ENCODE assay signal across 1 cellular context in the genomic region with DNA sequence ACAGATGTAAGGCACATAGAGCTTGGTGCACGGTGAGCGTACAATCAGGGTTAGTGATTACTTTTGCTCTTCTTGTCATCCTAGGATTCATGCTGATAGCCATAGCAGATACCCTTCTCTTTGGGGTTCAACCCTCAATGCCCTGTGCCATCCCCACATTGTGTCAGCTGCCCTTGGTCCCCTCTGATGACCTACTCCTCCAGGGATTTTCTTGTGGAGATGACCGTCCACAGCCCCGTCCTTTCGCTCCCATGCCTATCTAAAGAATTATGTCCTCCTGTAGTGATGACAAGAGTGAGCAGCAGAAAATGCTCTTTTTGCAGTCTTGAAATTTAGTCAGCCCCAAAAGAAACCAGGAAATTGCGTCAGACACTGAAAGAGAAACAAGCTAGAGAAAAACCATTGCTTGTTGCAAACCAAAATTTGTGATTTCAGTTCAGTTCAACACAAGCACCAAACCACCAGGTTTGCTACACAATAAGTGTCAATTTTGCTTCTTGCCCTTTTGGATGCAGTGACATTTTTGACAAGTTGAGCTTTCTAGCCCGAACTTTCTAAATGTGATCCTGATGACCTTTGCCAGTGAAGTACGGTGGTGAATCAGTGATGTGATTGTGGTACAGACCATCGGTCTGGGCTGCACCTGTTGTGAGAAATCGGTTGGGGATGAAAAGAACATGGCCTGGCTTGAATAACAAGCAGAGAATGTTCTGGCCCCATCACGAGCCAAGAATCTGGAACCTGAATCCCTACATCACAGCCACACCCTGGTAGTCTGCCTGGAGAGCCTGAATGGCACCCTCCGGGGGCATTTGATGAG.
TF ChIP-seq lines count a peak whose summit lies in the region.

No MANE protein-coding gene starts in this region.

TF ChIP-seq in GM12878, 131 proteins besides CTCF, POLR2A, EP300 and RAD21 (continued from another document):
- TF ChIP-seq, protein P1, sequence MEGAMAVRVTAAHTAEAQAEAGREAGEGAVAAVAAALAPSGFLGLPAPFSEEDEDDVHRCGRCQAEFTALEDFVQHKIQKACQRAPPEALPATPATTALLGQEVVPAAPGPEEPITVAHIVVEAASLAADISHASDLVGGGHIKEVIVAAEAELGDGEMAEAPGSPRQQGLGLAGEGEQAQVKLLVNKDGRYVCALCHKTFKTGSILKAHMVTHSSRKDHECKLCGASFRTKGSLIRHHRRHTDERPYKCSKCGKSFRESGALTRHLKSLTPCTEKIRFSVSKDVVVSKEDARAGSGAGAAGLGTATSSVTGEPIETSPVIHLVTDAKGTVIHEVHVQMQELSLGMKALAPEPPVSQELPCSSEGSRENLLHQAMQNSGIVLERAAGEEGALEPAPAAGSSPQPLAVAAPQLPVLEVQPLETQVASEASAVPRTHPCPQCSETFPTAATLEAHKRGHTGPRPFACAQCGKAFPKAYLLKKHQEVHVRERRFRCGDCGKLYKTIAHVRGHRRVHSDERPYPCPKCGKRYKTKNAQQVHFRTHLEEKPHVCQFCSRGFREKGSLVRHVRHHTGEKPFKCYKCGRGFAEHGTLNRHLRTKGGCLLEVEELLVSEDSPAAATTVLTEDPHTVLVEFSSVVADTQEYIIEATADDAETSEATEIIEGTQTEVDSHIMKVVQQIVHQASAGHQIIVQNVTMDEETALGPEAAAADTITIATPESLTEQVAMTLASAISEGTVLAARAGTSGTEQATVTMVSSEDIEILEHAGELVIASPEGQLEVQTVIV (IDR thresholded peaks at IDR 0.05; ENCODE audit: borderline replicate concordance, partially characterized antibody): no peak
- TF ChIP-seq LARP7 (IDR thresholded peaks at IDR 0.05) (no peak), NFIC (IDR thresholded peaks at IDR 0.05; ENCODE audit: low read depth, low read length) (peak; percentile 50; the same call in 1 of the 2 replicates), HCFC1 (IDR thresholded peaks at IDR 0.05; ENCODE audit: low read length) (no peak), BHLHE40 (IDR thresholded peaks at IDR 0.05; ENCODE audit: borderline replicate concordance in 1 of 2, low read depth in 2 of 2, low read length in 1 of 2) (peak; percentile 24 to 44; a peak in 3 of 4 replicates), ATF7 (IDR thresholded peaks at IDR 0.05; ENCODE audit: low read depth) (peak; percentile 91), ZNF207 (IDR thresholded peaks at IDR 0.05; ENCODE audit: borderline replicate concordance) (no peak), CHD2 (IDR thresholded peaks at IDR 0.05; ENCODE audit: borderline replicate concordance, low read depth, low read length) (peak; percentile 71; the same call in 1 of the 2 replicates), POLR2AphosphoS2 (IDR thresholded peaks at IDR 0.05; ENCODE audit: low read depth, low read length) (no peak), CEBPB (IDR thresholded peaks at IDR 0.05; ENCODE audit: borderline replicate concordance in 1 of 2, low read depth in 2 of 2, low read length in 2 of 2) (0 out of 4 replicates have a peak, but pooled peaks of 1 of the 2 experiments have one; percentile 20), WRNIP1 (IDR thresholded peaks at IDR 0.05; ENCODE audit: borderline replicate concordance, low read depth, low read length) (no peak), HDGF (IDR thresholded peaks at IDR 0.05) (no peak)
- TF ChIP-seq, protein P2, sequence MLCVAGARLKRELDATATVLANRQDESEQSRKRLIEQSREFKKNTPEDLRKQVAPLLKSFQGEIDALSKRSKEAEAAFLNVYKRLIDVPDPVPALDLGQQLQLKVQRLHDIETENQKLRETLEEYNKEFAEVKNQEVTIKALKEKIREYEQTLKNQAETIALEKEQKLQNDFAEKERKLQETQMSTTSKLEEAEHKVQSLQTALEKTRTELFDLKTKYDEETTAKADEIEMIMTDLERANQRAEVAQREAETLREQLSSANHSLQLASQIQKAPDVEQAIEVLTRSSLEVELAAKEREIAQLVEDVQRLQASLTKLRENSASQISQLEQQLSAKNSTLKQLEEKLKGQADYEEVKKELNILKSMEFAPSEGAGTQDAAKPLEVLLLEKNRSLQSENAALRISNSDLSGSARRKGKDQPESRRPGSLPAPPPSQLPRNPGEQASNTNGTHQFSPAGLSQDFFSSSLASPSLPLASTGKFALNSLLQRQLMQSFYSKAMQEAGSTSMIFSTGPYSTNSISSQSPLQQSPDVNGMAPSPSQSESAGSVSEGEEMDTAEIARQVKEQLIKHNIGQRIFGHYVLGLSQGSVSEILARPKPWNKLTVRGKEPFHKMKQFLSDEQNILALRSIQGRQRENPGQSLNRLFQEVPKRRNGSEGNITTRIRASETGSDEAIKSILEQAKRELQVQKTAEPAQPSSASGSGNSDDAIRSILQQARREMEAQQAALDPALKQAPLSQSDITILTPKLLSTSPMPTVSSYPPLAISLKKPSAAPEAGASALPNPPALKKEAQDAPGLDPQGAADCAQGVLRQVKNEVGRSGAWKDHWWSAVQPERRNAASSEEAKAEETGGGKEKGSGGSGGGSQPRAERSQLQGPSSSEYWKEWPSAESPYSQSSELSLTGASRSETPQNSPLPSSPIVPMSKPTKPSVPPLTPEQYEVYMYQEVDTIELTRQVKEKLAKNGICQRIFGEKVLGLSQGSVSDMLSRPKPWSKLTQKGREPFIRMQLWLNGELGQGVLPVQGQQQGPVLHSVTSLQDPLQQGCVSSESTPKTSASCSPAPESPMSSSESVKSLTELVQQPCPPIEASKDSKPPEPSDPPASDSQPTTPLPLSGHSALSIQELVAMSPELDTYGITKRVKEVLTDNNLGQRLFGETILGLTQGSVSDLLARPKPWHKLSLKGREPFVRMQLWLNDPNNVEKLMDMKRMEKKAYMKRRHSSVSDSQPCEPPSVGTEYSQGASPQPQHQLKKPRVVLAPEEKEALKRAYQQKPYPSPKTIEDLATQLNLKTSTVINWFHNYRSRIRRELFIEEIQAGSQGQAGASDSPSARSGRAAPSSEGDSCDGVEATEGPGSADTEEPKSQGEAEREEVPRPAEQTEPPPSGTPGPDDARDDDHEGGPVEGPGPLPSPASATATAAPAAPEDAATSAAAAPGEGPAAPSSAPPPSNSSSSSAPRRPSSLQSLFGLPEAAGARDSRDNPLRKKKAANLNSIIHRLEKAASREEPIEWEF (IDR thresholded peaks at IDR 0.05; ENCODE audit: insufficient replicate concordance, low read depth, low read length): no peak
- TF ChIP-seq, protein P3, sequence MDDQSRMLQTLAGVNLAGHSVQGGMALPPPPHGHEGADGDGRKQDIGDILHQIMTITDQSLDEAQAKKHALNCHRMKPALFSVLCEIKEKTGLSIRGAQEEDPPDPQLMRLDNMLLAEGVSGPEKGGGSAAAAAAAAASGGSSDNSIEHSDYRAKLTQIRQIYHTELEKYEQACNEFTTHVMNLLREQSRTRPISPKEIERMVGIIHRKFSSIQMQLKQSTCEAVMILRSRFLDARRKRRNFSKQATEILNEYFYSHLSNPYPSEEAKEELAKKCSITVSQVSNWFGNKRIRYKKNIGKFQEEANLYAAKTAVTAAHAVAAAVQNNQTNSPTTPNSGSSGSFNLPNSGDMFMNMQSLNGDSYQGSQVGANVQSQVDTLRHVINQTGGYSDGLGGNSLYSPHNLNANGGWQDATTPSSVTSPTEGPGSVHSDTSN (IDR thresholded peaks at IDR 0.05; ENCODE audit: insufficient replicate concordance, low read depth, low read length): no peak
- TF ChIP-seq, protein P4, sequence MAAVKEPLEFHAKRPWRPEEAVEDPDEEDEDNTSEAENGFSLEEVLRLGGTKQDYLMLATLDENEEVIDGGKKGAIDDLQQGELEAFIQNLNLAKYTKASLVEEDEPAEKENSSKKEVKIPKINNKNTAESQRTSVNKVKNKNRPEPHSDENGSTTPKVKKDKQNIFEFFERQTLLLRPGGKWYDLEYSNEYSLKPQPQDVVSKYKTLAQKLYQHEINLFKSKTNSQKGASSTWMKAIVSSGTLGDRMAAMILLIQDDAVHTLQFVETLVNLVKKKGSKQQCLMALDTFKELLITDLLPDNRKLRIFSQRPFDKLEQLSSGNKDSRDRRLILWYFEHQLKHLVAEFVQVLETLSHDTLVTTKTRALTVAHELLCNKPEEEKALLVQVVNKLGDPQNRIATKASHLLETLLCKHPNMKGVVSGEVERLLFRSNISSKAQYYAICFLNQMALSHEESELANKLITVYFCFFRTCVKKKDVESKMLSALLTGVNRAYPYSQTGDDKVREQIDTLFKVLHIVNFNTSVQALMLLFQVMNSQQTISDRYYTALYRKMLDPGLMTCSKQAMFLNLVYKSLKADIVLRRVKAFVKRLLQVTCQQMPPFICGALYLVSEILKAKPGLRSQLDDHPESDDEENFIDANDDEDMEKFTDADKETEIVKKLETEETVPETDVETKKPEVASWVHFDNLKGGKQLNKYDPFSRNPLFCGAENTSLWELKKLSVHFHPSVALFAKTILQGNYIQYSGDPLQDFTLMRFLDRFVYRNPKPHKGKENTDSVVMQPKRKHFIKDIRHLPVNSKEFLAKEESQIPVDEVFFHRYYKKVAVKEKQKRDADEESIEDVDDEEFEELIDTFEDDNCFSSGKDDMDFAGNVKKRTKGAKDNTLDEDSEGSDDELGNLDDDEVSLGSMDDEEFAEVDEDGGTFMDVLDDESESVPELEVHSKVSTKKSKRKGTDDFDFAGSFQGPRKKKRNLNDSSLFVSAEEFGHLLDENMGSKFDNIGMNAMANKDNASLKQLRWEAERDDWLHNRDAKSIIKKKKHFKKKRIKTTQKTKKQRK (IDR thresholded peaks at IDR 0.05; ENCODE audit: low read depth, low read length): no peak
- TF ChIP-seq, protein P5, sequence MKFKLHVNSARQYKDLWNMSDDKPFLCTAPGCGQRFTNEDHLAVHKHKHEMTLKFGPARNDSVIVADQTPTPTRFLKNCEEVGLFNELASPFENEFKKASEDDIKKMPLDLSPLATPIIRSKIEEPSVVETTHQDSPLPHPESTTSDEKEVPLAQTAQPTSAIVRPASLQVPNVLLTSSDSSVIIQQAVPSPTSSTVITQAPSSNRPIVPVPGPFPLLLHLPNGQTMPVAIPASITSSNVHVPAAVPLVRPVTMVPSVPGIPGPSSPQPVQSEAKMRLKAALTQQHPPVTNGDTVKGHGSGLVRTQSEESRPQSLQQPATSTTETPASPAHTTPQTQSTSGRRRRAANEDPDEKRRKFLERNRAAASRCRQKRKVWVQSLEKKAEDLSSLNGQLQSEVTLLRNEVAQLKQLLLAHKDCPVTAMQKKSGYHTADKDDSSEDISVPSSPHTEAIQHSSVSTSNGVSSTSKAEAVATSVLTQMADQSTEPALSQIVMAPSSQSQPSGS (IDR thresholded peaks at IDR 0.05; ENCODE audit: low read length): peak; percentile 75; the same call in 1 of the 2 replicates
- TF ChIP-seq, protein P6, sequence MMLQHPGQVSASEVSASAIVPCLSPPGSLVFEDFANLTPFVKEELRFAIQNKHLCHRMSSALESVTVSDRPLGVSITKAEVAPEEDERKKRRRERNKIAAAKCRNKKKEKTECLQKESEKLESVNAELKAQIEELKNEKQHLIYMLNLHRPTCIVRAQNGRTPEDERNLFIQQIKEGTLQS (IDR thresholded peaks at IDR 0.05; ENCODE audit: borderline replicate concordance, extremely low read depth, low read depth, low read length): no peak
- TF ChIP-seq, protein P7, sequence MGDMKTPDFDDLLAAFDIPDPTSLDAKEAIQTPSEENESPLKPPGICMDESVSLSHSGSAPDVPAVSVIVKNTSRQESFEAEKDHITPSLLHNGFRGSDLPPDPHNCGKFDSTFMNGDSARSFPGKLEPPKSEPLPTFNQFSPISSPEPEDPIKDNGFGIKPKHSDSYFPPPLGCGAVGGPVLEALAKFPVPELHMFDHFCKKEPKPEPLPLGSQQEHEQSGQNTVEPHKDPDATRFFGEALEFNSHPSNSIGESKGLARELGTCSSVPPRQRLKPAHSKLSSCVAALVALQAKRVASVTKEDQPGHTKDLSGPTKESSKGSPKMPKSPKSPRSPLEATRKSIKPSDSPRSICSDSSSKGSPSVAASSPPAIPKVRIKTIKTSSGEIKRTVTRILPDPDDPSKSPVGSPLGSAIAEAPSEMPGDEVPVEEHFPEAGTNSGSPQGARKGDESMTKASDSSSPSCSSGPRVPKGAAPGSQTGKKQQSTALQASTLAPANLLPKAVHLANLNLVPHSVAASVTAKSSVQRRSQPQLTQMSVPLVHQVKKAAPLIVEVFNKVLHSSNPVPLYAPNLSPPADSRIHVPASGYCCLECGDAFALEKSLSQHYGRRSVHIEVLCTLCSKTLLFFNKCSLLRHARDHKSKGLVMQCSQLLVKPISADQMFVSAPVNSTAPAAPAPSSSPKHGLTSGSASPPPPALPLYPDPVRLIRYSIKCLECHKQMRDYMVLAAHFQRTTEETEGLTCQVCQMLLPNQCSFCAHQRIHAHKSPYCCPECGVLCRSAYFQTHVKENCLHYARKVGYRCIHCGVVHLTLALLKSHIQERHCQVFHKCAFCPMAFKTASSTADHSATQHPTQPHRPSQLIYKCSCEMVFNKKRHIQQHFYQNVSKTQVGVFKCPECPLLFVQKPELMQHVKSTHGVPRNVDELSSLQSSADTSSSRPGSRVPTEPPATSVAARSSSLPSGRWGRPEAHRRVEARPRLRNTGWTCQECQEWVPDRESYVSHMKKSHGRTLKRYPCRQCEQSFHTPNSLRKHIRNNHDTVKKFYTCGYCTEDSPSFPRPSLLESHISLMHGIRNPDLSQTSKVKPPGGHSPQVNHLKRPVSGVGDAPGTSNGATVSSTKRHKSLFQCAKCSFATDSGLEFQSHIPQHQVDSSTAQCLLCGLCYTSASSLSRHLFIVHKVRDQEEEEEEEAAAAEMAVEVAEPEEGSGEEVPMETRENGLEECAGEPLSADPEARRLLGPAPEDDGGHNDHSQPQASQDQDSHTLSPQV (IDR thresholded peaks at IDR 0.05): 0 out of 2 replicates have a peak, but pooled peaks have one; percentile 67
